10 cellular contexts compared by ENCODE assay signal in genomic region chr15:83653639-83654378, GRCh38. TPM values are rescaled to one million over a fixed set of nuclear protein-coding genes. Genes with fewer than 3 reads are reported as not detected.
A peak's percentile ranks its signal among the peaks of the same experiment; 100 is the strongest.
DNase-seq lines count a peak whose midpoint lies in the region; ATAC-seq and TF ChIP-seq lines count a peak whose summit lies in the region.
"Had no signal": no experiment of that assay in that cellular context is flagged by ENCODE, and none has a peak within 500 bp of the region (broad histone marks: within the 10 kb centered on the region; RNA-seq: fewer than 3 reads in every experiment).

TSS of gene ADAMTSL3 (plus strand) at chr15:83654123. CDS start at chr15:83655762, 1,639 bp downstream.

- no peak for TF ChIP-seq CTCF in foreskin fibroblast (IDR thresholded peaks at IDR 0.05; ENCODE audit: low read depth, low read length)

- H3K27me3 Mint-ChIP-seq in activated CD8-positive, alpha-beta memory T cell treated with anti-CD3 and anti-CD28 coated beads, Interleukin-2, amount 10 ng/mL, durations not matched to agents 7 days and 5 days: peaks cover 26% of the 10 kb centered on the region

- peak within 1 kb of the TSS; percentile 87 for H3K27ac ChIP-seq in muscle layer of colon (ENCODE audit: low read depth, low read length)
- peak within 1 kb of the TSS; percentile 17 to 92 for H3K27ac ChIP-seq in aorta (ENCODE audit: low read depth in 1 of 2, low read length in 2 of 2)

- H3K9me3 ChIP-seq in muscle layer of colon (ENCODE audit: low read length): no peaks in the 10 kb centered on the region
- H3K9me3 ChIP-seq in aorta (ENCODE audit: control insufficient read depth, low read length): no peaks in the 10 kb centered on the region

- no peaks in the 10 kb centered on the region for H3K9me3 Mint-ChIP-seq in activated CD8-positive, alpha-beta memory T cell treated with anti-CD3 and anti-CD28 coated beads, Interleukin-2, amount 10 ng/mL, durations not matched to agents 7 days and 5 days (ENCODE audit: low read depth)

- DNase-seq in NCI-H524 (lab: John Stamatoyannopoulos, UW) (peak; percentile 24 to 65), NCI-H524 treated with DMSO at 0.1 percent for 48 hours (lab: John Stamatoyannopoulos, UW) (no peak), foreskin fibroblast (peak; percentile 14 to 67), aorta (peak; percentile 86 to 96), GM19238 (ENCODE audit: insufficient read length, low spot score) (no peak)
- DNase-seq in activated CD8-positive, alpha-beta memory T cell treated with anti-CD3 and anti-CD28 coated beads, Interleukin-2, amount 10 ng/mL, durations not matched to agents 7 days and 5 days: no peak
- DNase-seq: activated naive CD4-positive, alpha-beta T cell treated with anti-CD3 and anti-CD28 coated beads, Interleukin-2, amount 50 U/mL, for 16 hours had no signal

- no peaks in the 10 kb centered on the region for H3K4me1 Mint-ChIP-seq in activated CD8-positive, alpha-beta memory T cell treated with anti-CD3 and anti-CD28 coated beads, Interleukin-2, amount 10 ng/mL, durations not matched to agents 7 days and 5 days

- H3K36me3 Mint-ChIP-seq in activated CD8-positive, alpha-beta memory T cell treated with anti-CD3 and anti-CD28 coated beads, Interleukin-2, amount 10 ng/mL, durations not matched to agents 7 days and 5 days: no peaks in the 10 kb centered on the region

- H3K27me3 ChIP-seq in muscle layer of colon (ENCODE audit: control insufficient read depth in 1 of 2, insufficient read depth in 2 of 2, low read length in 2 of 2) (no peaks in the 10 kb centered on the region), aorta (ENCODE audit: control insufficient read depth in 1 of 2, insufficient read depth in 2 of 2, low read length in 1 of 2) (no peaks in the 10 kb centered on the region)

- 0 to 1% methylated on average over 47 to 105 of the region's 105 CpGs for WGBS in aorta, 2 donors

- H3K4me1 ChIP-seq in muscle layer of colon (ENCODE audit: insufficient read depth, low read length): peaks cover 35% of the 10 kb centered on the region
- peaks cover 3 to 5% of the 10 kb centered on the region in 2 donors for H3K4me1 ChIP-seq in aorta (ENCODE audit: control insufficient read depth in 1 of 2, insufficient read depth in 2 of 2, low read length in 2 of 2)

- CTCF ChIA-PET in activated CD8-positive, alpha-beta memory T cell treated with anti-CD3 and anti-CD28 coated beads, Interleukin-2, amount 10 ng/mL, durations not matched to agents 7 days and 5 days (lab: Charles Lee): no interaction called here

- no peak within 1 kb of the TSS for H3K4me3 Mint-ChIP-seq in activated CD8-positive, alpha-beta memory T cell treated with anti-CD3 and anti-CD28 coated beads, Interleukin-2, amount 10 ng/mL, durations not matched to agents 7 days and 5 days

- H3K9ac ChIP-seq in muscle layer of colon (ENCODE audit: low read length): peak within 1 kb of the TSS; percentile 58

- no peak within 1 kb of the TSS for H3K27ac Mint-ChIP-seq in activated CD8-positive, alpha-beta memory T cell treated with anti-CD3 and anti-CD28 coated beads, Interleukin-2, amount 10 ng/mL, durations not matched to agents 7 days and 5 days

- H3K4me3 ChIP-seq in foreskin fibroblast (ENCODE audit: low read depth in 1 of 2, low read length in 2 of 2) (no peak within 1 kb of the TSS), muscle layer of colon (ENCODE audit: low read depth in 1 of 2, low read length in 2 of 2) (peak within 1 kb of the TSS; percentile 84 to 88), aorta (ENCODE audit: low read length in 2 of 2) (peak within 1 kb of the TSS; percentile 48 to 87)

- ATAC-seq in aorta (ENCODE audit: low FRiP score) (peak; percentile 78), GM19035 (IDR thresholded peaks at IDR 0.05; ENCODE audit: unreplicated experiment) (no peak)
- no peak for ATAC-seq in activated CD8-positive, alpha-beta memory T cell treated with anti-CD3 and anti-CD28 coated beads, Interleukin-2, amount 10 ng/mL, durations not matched to agents 7 days and 5 days

- intact Hi-C loops in aorta (cut with DNase I): loop anchor here (5.0 to 10.0 kb wide), 4 partner anchors 38 to 93 kb away; no protein-coding TSS in a partner anchor

- peaks cover 16% of the 10 kb centered on the region for H3K36me3 ChIP-seq in muscle layer of colon (ENCODE audit: insufficient read depth, low read length)
- H3K36me3 ChIP-seq in aorta (ENCODE audit: control insufficient read depth in 1 of 2, insufficient read depth in 2 of 2, low read length in 1 of 2): no peaks in the 10 kb centered on the region

RNA-seq across cellular contexts. Expression of gene ADAMTSL3, which starts in this region (rescaled TPM):
- total RNA-seq in aorta: 10 to 100 TPM; 54.8 to 74.5 TPM
- polyA plus RNA-seq in aorta: 10 to 100 TPM in 1 of 2 donors, 1 to 10 TPM in 1; 4.6 to 18.3 TPM
- total RNA-seq in activated CD8-positive, alpha-beta memory T cell treated with anti-CD3 and anti-CD28 coated beads, Interleukin-2, amount 10 ng/mL, durations not matched to agents 7 days and 5 days: not detected
- total RNA-seq: HT-29 had no signal

Comparison
In these comparisons a context has a peak if more than half of its experiments do, and no peak if none do; other contexts are left out.
1. RNA of gene ADAMTSL3 (total RNA-seq): 54.8 to 74.5 TPM in aorta; not detected in activated CD8-positive, alpha-beta memory T cell treated with anti-CD3 and anti-CD28 coated beads, Interleukin-2, amount 10 ng/mL, durations not matched to agents 7 days and 5 days; every median in the first group is over 10 times any median in the second.
2. DNase-seq: peak in NCI-H524 (2 of 2), foreskin fibroblast (2 of 2) and aorta (2 of 2); none in NCI-H524 treated with DMSO at 0.1 percent for 48 hours (single experiment), GM19238 (single experiment) and activated CD8-positive, alpha-beta memory T cell treated with anti-CD3 and anti-CD28 coated beads, Interleukin-2, amount 10 ng/mL, durations not matched to agents 7 days and 5 days (single experiment).
3. H3K4me3 ChIP-seq: peak in muscle layer of colon (2 of 2) and aorta (2 of 2); none in foreskin fibroblast (0 of 2).